Comparison of ENCODE assay signal across 20 cellular contexts in the genomic region with DNA sequence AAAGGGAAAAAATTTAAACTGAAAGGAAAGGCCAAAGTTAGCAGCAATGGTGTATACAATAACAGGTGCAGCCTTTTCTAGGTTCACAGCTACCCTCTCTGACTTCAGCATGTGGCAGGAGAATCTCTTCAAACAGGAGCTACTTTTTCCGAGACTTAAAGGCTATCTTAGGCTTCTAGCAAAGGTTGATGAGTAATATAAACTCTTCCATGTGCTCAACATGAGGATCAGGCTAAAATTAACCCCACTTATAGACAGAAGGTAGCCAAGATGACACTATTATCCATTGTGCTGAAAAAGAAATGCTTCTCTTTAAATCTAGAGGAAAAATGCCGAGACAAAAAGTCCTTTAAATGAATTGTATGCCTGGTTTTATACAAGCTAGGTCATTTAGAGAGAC.
A peak's percentile ranks its signal among the peaks of the same experiment; 100 is the strongest.
DNase-seq lines count a peak whose midpoint lies in the region; ATAC-seq, FAIRE-seq and TF ChIP-seq lines count a peak whose summit lies in the region.
"Had no signal": no experiment of that assay in that cellular context is flagged by ENCODE, and none has a peak within 500 bp of the region (broad histone marks: within the 10 kb centered on the region; RNA-seq: fewer than 3 reads in every experiment).

No MANE protein-coding gene starts in this region.

- H3K27ac ChIP-seq in HepG2 (ENCODE audit: extremely low read length, insufficient read depth, low read length) = no peak overlapping the region
- no peak overlapping the region for H3K27ac ChIP-seq in right lobe of liver
- H3K27ac ChIP-seq in colonic mucosa = peak overlapping the region; percentile 73
- peak overlapping the region; percentile 93 for H3K27ac ChIP-seq in parathyroid adenoma
- H3K27ac ChIP-seq: epithelial cell of prostate, left ventricle myocardium inferior, SK-N-MC had no signal

- TF ChIP-seq EP300 in HepG2 (IDR thresholded peaks at IDR 0.05; ENCODE audit: low read depth in 2 of 2, low read length in 2 of 2) (no peak), HepG2 (CRISPR knock-in tag; IDR thresholded peaks at IDR 0.05; ENCODE audit: borderline replicate concordance) (no peak)

- no peaks in the 10 kb centered on the region for H4K20me1 ChIP-seq in HepG2 (ENCODE audit: insufficient read depth, low read length)

- no TSS peak for BruUV-seq in HepG2 (replicated peaks; lab: Mats Ljungman, UMichigan)

- no peak for FAIRE-seq in HepG2 (lab: Jason Lieb, UNC)
- FAIRE-seq: frontal cortex, GM18507 had no signal

- H3K27me3 ChIP-seq in HepG2 (ENCODE audit: control insufficient read depth in 1 of 2, insufficient read depth in 2 of 2, low read length in 2 of 2) (no peaks in the 10 kb centered on the region), right lobe of liver (no peaks in the 10 kb centered on the region), colonic mucosa (no peaks in the 10 kb centered on the region), parathyroid adenoma (ENCODE audit: control insufficient read depth, insufficient read depth, low read length) (no peaks in the 10 kb centered on the region)

- in situ Hi-C loops in HepG2 (cut with HindIII; ENCODE audit: extremely low pct_ligation_motif_present, low pct_unique_long_range_greater_than_20kb) = no loop called here

- H3K79me2 ChIP-seq in HepG2 (ENCODE audit: insufficient read depth, low read length) (no peaks in the 10 kb centered on the region), parathyroid adenoma (no peaks in the 10 kb centered on the region)

- WGBS in HepG2 (ENCODE audit: low lambda C conversion rate) = 71% methylated on average over 2 of the region's 2 CpGs
- 96% methylated on average over 2 of the region's 2 CpGs for WGBS in right lobe of liver (ENCODE audit: insufficient coverage, low coverage, low lambda C conversion rate, missing lambda C conversion rate)

- CTCF ChIA-PET in HepG2 (lab: Yijun Ruan, JAX; ENCODE audit: low intra/inter-chr PET ratio, low total read pairs) = no interaction called here

- H3K4me1 ChIP-seq in HepG2 (ENCODE audit: insufficient read depth, low read length) = peaks cover 56% of the 10 kb centered on the region
- H3K4me1 ChIP-seq in right lobe of liver = peaks cover 0 to 12% (median 0%) of the 10 kb centered on the region in 4 donors
- peaks cover 5% of the 10 kb centered on the region for H3K4me1 ChIP-seq in colonic mucosa
- peaks cover 67% of the 10 kb centered on the region for H3K4me1 ChIP-seq in parathyroid adenoma

- H3K9ac ChIP-seq in HepG2 (ENCODE audit: insufficient read depth, low read depth, low read length) (no peak overlapping the region), colonic mucosa (ENCODE audit: low read depth in 2 of 2, low read length in 2 of 2) (peak overlapping the region in 1 of 2 donors; percentile 30), parathyroid adenoma (no peak overlapping the region)

- H3K36me3 ChIP-seq in HepG2 (replicated peaks in 1 of 2; ENCODE audit: control insufficient read depth in 1 of 2, insufficient read depth in 2 of 2, low read length in 2 of 2) = no peaks in the 10 kb centered on the region
- no peaks in the 10 kb centered on the region for H3K36me3 ChIP-seq in right lobe of liver
- H3K36me3 ChIP-seq in colonic mucosa = no peaks in the 10 kb centered on the region
- peaks cover 4% of the 10 kb centered on the region for H3K36me3 ChIP-seq in parathyroid adenoma (ENCODE audit: control insufficient read depth, insufficient read depth, low read length)
- H3K36me3 ChIP-seq: left ventricle myocardium inferior had no signal

- intact Hi-C loops in HepG2 (cut with micrococcal nuclease; ENCODE audit: unreplicated experiment) (no loop called here), right lobe of liver (cut with DNase I) (no loop called here), colonic mucosa (cut with DNase I) (no loop called here)

- H2AFZ ChIP-seq in HepG2 (ENCODE audit: low read length) = no peak overlapping the region
- peak overlapping the region; percentile 44 for H2AFZ ChIP-seq in parathyroid adenoma

- TF ChIP-seq RAD21 in HepG2 (CRISPR knock-in tag; IDR thresholded peaks at IDR 0.05) = no peak

- TF ChIP-seq CTCF in HepG2 (CRISPR knock-in tag; IDR thresholded peaks at IDR 0.05) (no peak), right lobe of liver (IDR thresholded peaks at IDR 0.05) (no peak), colonic mucosa (IDR thresholded peaks at IDR 0.05) (no peak), parathyroid adenoma (IDR thresholded peaks at IDR 0.05) (no peak)

- H3K4me2 ChIP-seq in HepG2 (ENCODE audit: low read depth, low read length) (no peak overlapping the region), parathyroid adenoma (ENCODE audit: low read length) (peak overlapping the region; percentile 42)

- no peak for TF ChIP-seq POLR2A in HepG2 (IDR thresholded peaks at IDR 0.05; ENCODE audit: insufficient read depth in 1 of 2, low read depth in 2 of 2, low read length in 2 of 2)
- no peak for TF ChIP-seq POLR2A in right lobe of liver (IDR thresholded peaks at IDR 0.05)

- POLR2A ChIA-PET in HepG2 (lab: Yijun Ruan, JAX) = interaction anchor here (1.0 kb wide), 1 partner anchor 217 kb away, joined by 3 read pairs; the partner anchor contains the start of gene CITED2

- DNase-seq in HepG2 (ENCODE audit: low spot score) (no peak), right lobe of liver (no peak), colonic mucosa (no peak), amygdala (lab: John Stamatoyannopoulos, UW) (no peak), COLO668 (lab: John Stamatoyannopoulos, UW; ENCODE audit: unreplicated experiment) (no peak)
- DNase-seq: aorta; DMS79 treated with DMSO at 0.1 percent for 48 hours; HCEC 1CT; left ventricle myocardium inferior; NCI-H1930; NCI-H510A treated with DMSO at 0.1 percent for 48 hours; stimulated activated CD4-positive, alpha-beta T cell treated with anti-CD3 and anti-CD28 coated beads, Interleukin-15, amount 100 ng/mL, for 24 hours; stimulated activated naive CD4-positive, alpha-beta T cell had no signal

- no peak for ATAC-seq in HepG2
- no peak for ATAC-seq in right lobe of liver
- ATAC-seq in GM19328 (IDR thresholded peaks at IDR 0.05; ENCODE audit: unreplicated experiment) = no peak
- ATAC-seq in HG02678 (IDR thresholded peaks at IDR 0.05; ENCODE audit: unreplicated experiment) = no peak

- no peak overlapping the region for H3K4me3 ChIP-seq in HepG2 (replicated peaks in 1 of 3; ENCODE audit: insufficient read depth in 1 of 3, low read depth in 2 of 3, low read length in 3 of 3)
- H3K4me3 ChIP-seq in right lobe of liver = no peak overlapping the region
- no peak overlapping the region for H3K4me3 ChIP-seq in colonic mucosa
- H3K4me3 ChIP-seq in parathyroid adenoma (ENCODE audit: low read depth, low read length) = peak overlapping the region; percentile 40
- H3K4me3 ChIP-seq: left ventricle myocardium inferior, SK-N-MC had no signal

- H3K9me3 ChIP-seq in HepG2 (ENCODE audit: low read length) (no peaks in the 10 kb centered on the region), right lobe of liver (no peaks in the 10 kb centered on the region), colonic mucosa (no peaks in the 10 kb centered on the region), parathyroid adenoma (ENCODE audit: control insufficient read depth, low read length) (no peaks in the 10 kb centered on the region)
- H3K9me3 ChIP-seq: left ventricle myocardium inferior had no signal

TF ChIP-seq in HepG2, 621 proteins besides CTCF, POLR2A, EP300 and RAD21:
- TF ChIP-seq SALL1 (CRISPR knock-in tag; IDR thresholded peaks at IDR 0.05) = no peak
- TF ChIP-seq, protein P1, sequence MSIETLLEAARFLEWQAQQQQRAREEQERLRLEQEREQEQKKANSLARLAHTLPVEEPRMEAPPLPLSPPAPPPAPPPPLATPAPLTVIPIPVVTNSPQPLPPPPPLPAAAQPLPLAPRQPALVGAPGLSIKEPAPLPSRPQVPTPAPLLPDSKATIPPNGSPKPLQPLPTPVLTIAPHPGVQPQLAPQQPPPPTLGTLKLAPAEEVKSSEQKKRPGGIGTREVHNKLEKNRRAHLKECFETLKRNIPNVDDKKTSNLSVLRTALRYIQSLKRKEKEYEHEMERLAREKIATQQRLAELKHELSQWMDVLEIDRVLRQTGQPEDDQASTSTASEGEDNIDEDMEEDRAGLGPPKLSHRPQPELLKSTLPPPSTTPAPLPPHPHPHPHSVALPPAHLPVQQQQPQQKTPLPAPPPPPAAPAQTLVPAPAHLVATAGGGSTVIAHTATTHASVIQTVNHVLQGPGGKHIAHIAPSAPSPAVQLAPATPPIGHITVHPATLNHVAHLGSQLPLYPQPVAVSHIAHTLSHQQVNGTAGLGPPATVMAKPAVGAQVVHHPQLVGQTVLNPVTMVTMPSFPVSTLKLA (IDR thresholded peaks at IDR 0.05) = 0 out of 2 replicates have a peak, but pooled peaks have one; percentile 20
- TF ChIP-seq, protein P2, sequence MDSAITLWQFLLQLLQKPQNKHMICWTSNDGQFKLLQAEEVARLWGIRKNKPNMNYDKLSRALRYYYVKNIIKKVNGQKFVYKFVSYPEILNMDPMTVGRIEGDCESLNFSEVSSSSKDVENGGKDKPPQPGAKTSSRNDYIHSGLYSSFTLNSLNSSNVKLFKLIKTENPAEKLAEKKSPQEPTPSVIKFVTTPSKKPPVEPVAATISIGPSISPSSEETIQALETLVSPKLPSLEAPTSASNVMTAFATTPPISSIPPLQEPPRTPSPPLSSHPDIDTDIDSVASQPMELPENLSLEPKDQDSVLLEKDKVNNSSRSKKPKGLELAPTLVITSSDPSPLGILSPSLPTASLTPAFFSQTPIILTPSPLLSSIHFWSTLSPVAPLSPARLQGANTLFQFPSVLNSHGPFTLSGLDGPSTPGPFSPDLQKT (CRISPR knock-in tag; IDR thresholded peaks at IDR 0.05; ENCODE audit: borderline replicate concordance) = no peak

Comparison
In these comparisons a context has a peak if more than half of its experiments do, and no peak if none do; other contexts are left out.
1. H3K27ac ChIP-seq: peak in colonic mucosa (single experiment) and parathyroid adenoma (single experiment); none in HepG2 (single experiment) and right lobe of liver (0 of 3).